ENCODE assay signal across 19 cellular contexts in genomic region chr3:123712077-123712860, GRCh38.
DNase-seq lines count a peak whose midpoint lies in the region; ATAC-seq and TF ChIP-seq lines count a peak whose summit lies in the region.
"Had no signal": no experiment of that assay in that cellular context is flagged by ENCODE, and none has a peak within 500 bp of the region (broad histone marks: within the 10 kb centered on the region; RNA-seq: fewer than 3 reads in every experiment).

No MANE protein-coding gene starts in this region.

- no peaks in the 10 kb centered on the region for H3K23me2 ChIP-seq in H9 (ENCODE audit: insufficient read length, low read depth, low read length, poor library complexity, severe bottlenecking)

- no peaks in the 10 kb centered on the region for H3K9me3 ChIP-seq in H9 (ENCODE audit: control insufficient read depth, low read depth, low read length)
- H3K9me3 ChIP-seq in right lobe of liver: no peaks in the 10 kb centered on the region
- H3K9me3 ChIP-seq in stomach smooth muscle (ENCODE audit: control insufficient read depth in 2 of 2, low read length in 2 of 2): no peaks in the 10 kb centered on the region

- H2BK20ac ChIP-seq in H9 (ENCODE audit: low read depth, low read length, poor library complexity, severe bottlenecking): no peak overlapping the region

- DNase-seq in H9 (peak; percentile 50), coronary artery (ENCODE audit: low spot score) (no peak), right lobe of liver (no peak), islet precursor cell (no peak), COLO829 (ENCODE audit: low spot score) (no peak), NCI-H69 (lab: John Stamatoyannopoulos, UW) (no peak)
- DNase-seq: activated B cell treated with CpG ODN at 0.5 μM for 24 hours; activated CD8-positive, alpha-beta memory T cell treated with anti-CD3 and anti-CD28 coated beads, Interleukin-2, amount 10 ng/mL, durations not matched to agents 7 days and 5 days; activated naive CD4-positive, alpha-beta T cell; brain microvascular endothelial cell; glutamatergic neuron; NCI-H526 treated with DMSO at 0.1 percent for 48 hours; stimulated activated naive CD8-positive, alpha-beta T cell treated with anti-CD3 and anti-CD28 coated beads, Interleukin-15, Interleukin-2, amounts not matched to agents 100 U/mL and 50 U/mL, for 24 hours; T-cell had no signal

- H3K36me3 ChIP-seq in right lobe of liver (peaks cover 0 to 62% (median 20%) of the 10 kb centered on the region in 4 donors), stomach smooth muscle (ENCODE audit: control insufficient read depth in 2 of 2, insufficient read depth in 2 of 2, low read length in 2 of 2) (no peaks in the 10 kb centered on the region)
- H3K36me3 ChIP-seq: brain microvascular endothelial cell had no signal

- H4K91ac ChIP-seq in H9 (ENCODE audit: insufficient read length, low read depth, low read length): no peak overlapping the region

- no peak overlapping the region for H3K4me2 ChIP-seq in H9 (ENCODE audit: insufficient read depth, insufficient read length, low read length)

- H3K4ac ChIP-seq in H9 (ENCODE audit: low read depth, low read length): no peak overlapping the region

- H3K36me3 Mint-ChIP-seq in H9 (ENCODE audit: insufficient read depth in 1 of 3, low read depth in 3 of 3): peaks cover 0 to 4% (median 0%) of the 10 kb centered on the region in 3 experiments; a peak in 2 of 7 replicates
- H3K36me3 Mint-ChIP-seq: activated CD8-positive, alpha-beta memory T cell treated with anti-CD3 and anti-CD28 coated beads, Interleukin-2, amount 10 ng/mL, durations not matched to agents 7 days and 5 days; T-cell had no signal

- H2BK15ac ChIP-seq in H9 (ENCODE audit: low read depth, low read length): no peak overlapping the region

- H2BK12ac ChIP-seq in H9 (ENCODE audit: insufficient read length, low read depth, low read length): no peak overlapping the region

- no peaks in the 10 kb centered on the region for H3K9me3 Mint-ChIP-seq in H9
- H3K9me3 Mint-ChIP-seq: activated B cell treated with CpG ODN at 0.5 μM for 24 hours, T-cell had no signal

- H4K8ac ChIP-seq in H9 (replicated peaks; ENCODE audit: insufficient read length, low read depth, low read length): no peak overlapping the region

- no peaks in the 10 kb centered on the region for H4K20me1 ChIP-seq in H9 (ENCODE audit: control insufficient read depth, insufficient read depth, insufficient read length)

- H2AFZ ChIP-seq in H9 (ENCODE audit: low read length): no peak overlapping the region

- H3T11ph ChIP-seq in H9 (ENCODE audit: low read length): no peak overlapping the region

- no peaks in the 10 kb centered on the region for H3K4me1 ChIP-seq in H9 (ENCODE audit: insufficient read depth, low read length)
- H3K4me1 ChIP-seq in right lobe of liver: no peaks in the 10 kb centered on the region
- H3K4me1 ChIP-seq in stomach smooth muscle (ENCODE audit: control insufficient read depth, insufficient read depth, low read length): peaks cover 17% of the 10 kb centered on the region

- H3K14ac ChIP-seq in H9 (ENCODE audit: insufficient read depth, low read length): no peak overlapping the region; the same call in 1 of the 2 replicates

- H3K27me3 ChIP-seq in H9 (ENCODE audit: insufficient read depth, low read length): no peaks in the 10 kb centered on the region
- no peaks in the 10 kb centered on the region for H3K27me3 ChIP-seq in right lobe of liver
- H3K27me3 ChIP-seq in stomach smooth muscle (ENCODE audit: control insufficient read depth in 1 of 2, insufficient read depth in 2 of 2, low read length in 2 of 2): no peaks in the 10 kb centered on the region
- H3K27me3 ChIP-seq: brain microvascular endothelial cell had no signal

- H3K79me2 ChIP-seq in H9 (ENCODE audit: insufficient read depth, low read length): no peaks in the 10 kb centered on the region

- no peak overlapping the region for H3K56ac ChIP-seq in H9 (ENCODE audit: insufficient read length, low read depth, low read length)

- H3K23ac ChIP-seq in H9 (ENCODE audit: insufficient read length, low read depth, low read length): no peak overlapping the region

- TF ChIP-seq CTCF in H9 (conservative IDR thresholded peaks at IDR 0.05) (no peak), coronary artery (IDR thresholded peaks at IDR 0.05) (no peak), right lobe of liver (IDR thresholded peaks at IDR 0.05) (no peak)

- peaks cover 7 to 9% of the 10 kb centered on the region in 2 experiments for H3K4me1 Mint-ChIP-seq in H9
- H3K4me1 Mint-ChIP-seq: activated B cell treated with CpG ODN at 0.5 μM for 24 hours; activated CD8-positive, alpha-beta memory T cell treated with anti-CD3 and anti-CD28 coated beads, Interleukin-2, amount 10 ng/mL, durations not matched to agents 7 days and 5 days; T-cell had no signal

- no peaks in the 10 kb centered on the region for H3K79me1 ChIP-seq in H9 (ENCODE audit: insufficient read depth, low read depth, low read length, poor library complexity, severe bottlenecking)

- H3K27me3 Mint-ChIP-seq in H9 (ENCODE audit: low read depth): no peaks in the 10 kb centered on the region

- no peak overlapping the region for H3K9ac ChIP-seq in H9 (ENCODE audit: extremely low read depth, insufficient read length, low read length)
- H3K9ac ChIP-seq in stomach smooth muscle (ENCODE audit: low read length in 2 of 2): no peak overlapping the region

- no peak overlapping the region for H3K27ac ChIP-seq in H9 (ENCODE audit: insufficient read length, low read depth, low read length)
- peak overlapping the region; percentile 85 to 87 for H3K27ac ChIP-seq in coronary artery
- no peak overlapping the region for H3K27ac ChIP-seq in right lobe of liver
- H3K27ac ChIP-seq in stomach smooth muscle (ENCODE audit: low read length): peak overlapping the region; percentile 66
- H3K27ac ChIP-seq: brain microvascular endothelial cell, HL-60 had no signal

- peak overlapping the region; percentile 70 to 83 (median 73); a peak in 6 of 7 replicates for H3K27ac Mint-ChIP-seq in H9
- H3K27ac Mint-ChIP-seq: activated B cell treated with CpG ODN at 0.5 μM for 24 hours; activated CD8-positive, alpha-beta memory T cell treated with anti-CD3 and anti-CD28 coated beads, Interleukin-2, amount 10 ng/mL, durations not matched to agents 7 days and 5 days; T-cell had no signal

- no peak overlapping the region for H2BK120ac ChIP-seq in H9 (ENCODE audit: low read depth, low read length, poor library complexity, severe bottlenecking)

- no peak overlapping the region for H2AK5ac ChIP-seq in H9 (ENCODE audit: insufficient read length, low read length)

- no peak for TF ChIP-seq POLR2A in right lobe of liver (IDR thresholded peaks at IDR 0.05)

- no peak overlapping the region for H4K5ac ChIP-seq in H9 (ENCODE audit: insufficient read length, low read depth, low read length)

- ATAC-seq in right lobe of liver (peak; percentile 40 to 65 (median 52)), HG03565 (IDR thresholded peaks at IDR 0.05; ENCODE audit: unreplicated experiment) (no peak)
- ATAC-seq: activated CD8-positive, alpha-beta memory T cell treated with anti-CD3 and anti-CD28 coated beads, Interleukin-2, amount 10 ng/mL, durations not matched to agents 7 days and 5 days; HCT116; stimulated activated naive CD8-positive, alpha-beta T cell treated with anti-CD3 and anti-CD28 coated beads, Interleukin-15, Interleukin-2, amounts not matched to agents 100 U/mL and 50 U/mL, for 24 hours; T-cell had no signal

- H2BK5ac ChIP-seq in H9 (ENCODE audit: insufficient read length, low read length): no peak overlapping the region

- no peak overlapping the region for H3K18ac ChIP-seq in H9 (ENCODE audit: insufficient read length, low read depth, low read length)

- intact Hi-C loops in right lobe of liver (cut with DNase I): no loop called here

- H3K4me3 Mint-ChIP-seq in H9: no peak overlapping the region
- H3K4me3 Mint-ChIP-seq: activated B cell treated with CpG ODN at 0.5 μM for 24 hours; activated CD8-positive, alpha-beta memory T cell treated with anti-CD3 and anti-CD28 coated beads, Interleukin-2, amount 10 ng/mL, durations not matched to agents 7 days and 5 days; T-cell had no signal

- peak overlapping the region; percentile 30 for H3K4me3 ChIP-seq in coronary artery
- H3K4me3 ChIP-seq in right lobe of liver: no peak overlapping the region
- peak overlapping the region in 1 of 2 donors; percentile 29 for H3K4me3 ChIP-seq in stomach smooth muscle (ENCODE audit: low read length in 2 of 2)
- H3K4me3 ChIP-seq: skin epidermis had no signal

- WGBS in H9 (ENCODE audit: extremely low coverage, insufficient read length, low lambda C conversion rate): no CpG with 5 or more reads among the region's 14 CpGs
- 66% methylated on average over 3 of the region's 14 CpGs for WGBS in right lobe of liver (ENCODE audit: insufficient coverage, low coverage, low lambda C conversion rate, missing lambda C conversion rate)

Comparison
In these comparisons a context has a peak if more than half of its experiments do, and no peak if none do; other contexts are left out.
1. H3K27ac ChIP-seq: peak in coronary artery (2 of 2) and stomach smooth muscle (single experiment); none in H9 (single experiment) and right lobe of liver (0 of 3).